In genomic region chr6:6333498-6333897, GRCh38 we compare ENCODE assay signal across 1 cellular context.
TF ChIP-seq lines count a peak whose summit lies in the region.

No MANE protein-coding gene starts in this region.

TF ChIP-seq in SK-N-SH, 30 proteins besides CTCF, POLR2A, EP300 and RAD21 (continued from another document):
- TF ChIP-seq ZBTB33 (IDR thresholded peaks at IDR 0.05; ENCODE audit: borderline replicate concordance, low read depth) (no peak), TEAD4 (IDR thresholded peaks at IDR 0.05; ENCODE audit: borderline replicate concordance, insufficient read depth) (no peak), MEF2A (IDR thresholded peaks at IDR 0.05; ENCODE audit: borderline replicate concordance, low read depth) (no peak), NRF1 (IDR thresholded peaks at IDR 0.05; ENCODE audit: low read depth, low read length) (no peak), PBX3 (IDR thresholded peaks at IDR 0.05) (no peak), TCF12 (IDR thresholded peaks at IDR 0.05) (no peak), FOSL2 (IDR thresholded peaks at IDR 0.05; ENCODE audit: borderline replicate concordance, low read depth) (no peak), RXRA (IDR thresholded peaks at IDR 0.05; ENCODE audit: borderline replicate concordance, low read depth) (no peak), RCOR1 (IDR thresholded peaks at IDR 0.05; ENCODE audit: low read length) (no peak), POLR2AphosphoS5 (IDR thresholded peaks at IDR 0.05; ENCODE audit: low read depth, low read length) (no peak), JUND (IDR thresholded peaks at IDR 0.05) (no peak)
TF ChIP-seq in SK-N-SH: peak in this region for 0.
